11 cellular contexts compared by ENCODE assay signal in the genomic region with DNA sequence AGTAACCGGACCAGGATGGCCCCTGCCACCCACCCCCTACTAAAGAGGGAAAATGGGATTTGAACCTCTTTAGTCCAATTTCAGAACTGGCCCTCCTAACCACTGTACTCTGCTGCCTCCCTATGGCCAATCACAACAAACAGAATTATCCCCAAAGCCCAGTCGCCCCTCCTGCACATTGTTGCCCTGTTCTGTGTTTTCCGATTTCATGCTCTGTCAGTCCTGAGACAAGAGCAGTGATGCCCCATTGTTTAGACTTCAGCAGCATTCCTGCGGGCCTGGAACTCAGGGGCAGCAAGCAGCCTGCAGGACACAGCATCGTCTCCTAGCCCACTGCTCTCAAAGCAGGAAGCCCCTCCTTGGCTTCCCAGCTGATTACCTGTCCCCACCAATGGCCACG. TPM values are rescaled to one million over a fixed set of nuclear protein-coding genes. Genes with fewer than 3 reads are reported as not detected.
DNase-seq lines count a peak whose midpoint lies in the region; TF ChIP-seq lines count a peak whose summit lies in the region.
"Had no signal": no experiment of that assay in that cellular context is flagged by ENCODE, and none has a peak within 500 bp of the region (broad histone marks: within the 10 kb centered on the region; RNA-seq: fewer than 3 reads in every experiment).

No MANE protein-coding gene starts in this region.

- no CpG with 5 or more reads among the region's 6 CpGs for WGBS in mesendoderm (ENCODE audit: extremely low coverage, insufficient coverage, low lambda C conversion rate)
- 85 to 88% methylated on average over 6 of the region's 6 CpGs for WGBS in testis, 2 donors

- H2BK120ac ChIP-seq in mesendoderm (ENCODE audit: low read depth, low read length) = no peak overlapping the region

- peaks cover 2% of the 10 kb centered on the region for H3K79me2 ChIP-seq in mesendoderm (ENCODE audit: control insufficient read depth, insufficient read depth, low read length)

- no peak overlapping the region for H3K4me3 Mint-ChIP-seq in Caco-2 (ENCODE audit: unreplicated experiment)
- no peak overlapping the region for H3K4me3 Mint-ChIP-seq in HFFc6

- H3K4me2 ChIP-seq in mesendoderm (ENCODE audit: low read length) = no peak overlapping the region

- no peak overlapping the region for H3K18ac ChIP-seq in mesendoderm (ENCODE audit: low read length)

- no TSS peak for BruUV-seq in Caco-2 (replicated peaks; lab: Mats Ljungman, UMichigan)

- H3K23ac ChIP-seq in mesendoderm (ENCODE audit: low read length) = no peak overlapping the region

- H4K8ac ChIP-seq in mesendoderm (ENCODE audit: low read depth, low read length) = no peak overlapping the region

- peaks cover 8% of the 10 kb centered on the region for H3K36me3 ChIP-seq in Caco-2 (ENCODE audit: control insufficient read depth, insufficient read depth, low read length)
- H3K36me3 ChIP-seq in mesendoderm (ENCODE audit: control insufficient read depth, insufficient read depth, low read length) = peaks cover 41% of the 10 kb centered on the region
- no peaks in the 10 kb centered on the region for H3K36me3 ChIP-seq in testis (ENCODE audit: low read depth, missing control alignments)

- H3K4me3 ChIP-seq in Caco-2 (ENCODE audit: low read depth, low read length) (no peak overlapping the region), mesendoderm (ENCODE audit: low read length) (no peak overlapping the region), testis (no peak overlapping the region)

- H3K27me3 ChIP-seq in Caco-2 (replicated peaks; ENCODE audit: control insufficient read depth, insufficient read depth, low read length) = no peaks in the 10 kb centered on the region
- no peaks in the 10 kb centered on the region for H3K27me3 ChIP-seq in mesendoderm (ENCODE audit: insufficient read depth, low read length, poor library complexity)
- no peaks in the 10 kb centered on the region for H3K27me3 ChIP-seq in testis

- DNase-seq in Caco-2 (peak in 1 of 2 experiments; percentile 37), HFFc6 (no peak), astrocyte of the hippocampus (ENCODE audit: low read depth, low spot score) (peak; percentile 56), mesendoderm (peak; percentile 22), testis (no peak), mucosa of gallbladder (ENCODE audit: low spot score) (no peak), NCI-H2171 treated with DMSO at 0.1 percent for 48 hours (lab: John Stamatoyannopoulos, UW) (no peak)
- DNase-seq in activated CD4-positive, CD25-positive, alpha-beta regulatory T cell (lab: John Stamatoyannopoulos, UW) = no peak
- DNase-seq: NCI-H1694 treated with DMSO at 0.1 percent for 48 hours, SW 1271 had no signal

- H3K9me3 ChIP-seq in Caco-2 = no peaks in the 10 kb centered on the region
- H3K9me3 ChIP-seq in testis = no peaks in the 10 kb centered on the region

- H3K36me3 Mint-ChIP-seq in Caco-2 (ENCODE audit: insufficient read depth, unreplicated experiment) = peaks cover 98% of the 10 kb centered on the region
- H3K36me3 Mint-ChIP-seq in HFFc6 (ENCODE audit: low read depth) = peaks cover 32% of the 10 kb centered on the region

- H2AK5ac ChIP-seq in mesendoderm (ENCODE audit: low read length) = no peak overlapping the region

- no peaks in the 10 kb centered on the region for H3K4me1 Mint-ChIP-seq in Caco-2 (ENCODE audit: low read depth, unreplicated experiment)
- H3K4me1 Mint-ChIP-seq in HFFc6 (ENCODE audit: low read depth) = no peaks in the 10 kb centered on the region

- H3K9ac ChIP-seq in mesendoderm (ENCODE audit: low read length) = no peak overlapping the region

- CTCF ChIA-PET in Caco-2 (lab: Charles Lee) = interaction anchor here (0.6 to 0.7 kb wide), 2 partner anchors 8 to 74 kb away, joined by 3 to 5 read pairs; no protein-coding TSS in a partner anchor

- H3K27ac Mint-ChIP-seq in Caco-2 (ENCODE audit: unreplicated experiment) = no peak overlapping the region
- H3K27ac Mint-ChIP-seq in HFFc6 = no peak overlapping the region; the same call in 1 of the 2 replicates

- H2BK15ac ChIP-seq in mesendoderm (replicated peaks; ENCODE audit: low read depth) = no peak overlapping the region

- no peak overlapping the region for H3K4ac ChIP-seq in mesendoderm (ENCODE audit: low read depth, low read length)

- peaks cover 16% of the 10 kb centered on the region for H3K79me1 ChIP-seq in mesendoderm (ENCODE audit: low read length)

- H3K9me3 Mint-ChIP-seq in Caco-2 (ENCODE audit: unreplicated experiment) (no peaks in the 10 kb centered on the region), HFFc6 (no peaks in the 10 kb centered on the region)

- H4K5ac ChIP-seq in mesendoderm (ENCODE audit: low read length) = no peak overlapping the region

- H3K56ac ChIP-seq in mesendoderm (ENCODE audit: low read length) = no peak overlapping the region

- H2BK5ac ChIP-seq in mesendoderm (ENCODE audit: low read length) = no peak overlapping the region

- H3K27ac ChIP-seq in mesendoderm (ENCODE audit: low read depth, low read length) (no peak overlapping the region), testis (no peak overlapping the region)

- H3K4me1 ChIP-seq in Caco-2 (no peaks in the 10 kb centered on the region), mesendoderm (ENCODE audit: control insufficient read depth, low read depth, low read length) (no peaks in the 10 kb centered on the region), testis (no peaks in the 10 kb centered on the region)

- intact Hi-C loops in Caco-2 (cut with micrococcal nuclease; ENCODE audit: unreplicated experiment) = loop anchor here (1.0 kb wide), 1 partner anchor 147 kb away; no protein-coding TSS in a partner anchor
- intact Hi-C loops in testis (cut with DNase I; ENCODE audit: low total_unique reads) = no loop called here

- H3K27me3 Mint-ChIP-seq in Caco-2 (ENCODE audit: insufficient read depth, unreplicated experiment) = no peaks in the 10 kb centered on the region
- peaks cover 4% of the 10 kb centered on the region; the same call in 1 of the 2 replicates for H3K27me3 Mint-ChIP-seq in HFFc6 (ENCODE audit: insufficient read depth)

- POLR2A ChIA-PET in Caco-2 (lab: Charles Lee) = no interaction called here

- no peak for TF ChIP-seq POLR2A in testis (IDR thresholded peaks at IDR 0.05)

- TF ChIP-seq CTCF in Caco-2 (IDR thresholded peaks at IDR 0.05; ENCODE audit: insufficient read depth in 1 of 2, low read depth in 1 of 2, low read length in 1 of 2, severe bottlenecking in 1 of 2, unreplicated experiment in 1 of 2) (peak; percentile 35), HFFc6 (IDR thresholded peaks at IDR 0.05) (peak; percentile 26; the same call in 1 of the 2 replicates), testis (IDR thresholded peaks at IDR 0.05) (no peak)

RNA-seq across cellular contexts. Expression of a gene that starts 20.5 kb away (rescaled TPM):
- 20.3 and 22.2 TPM in 2 replicates for total RNA-seq in Caco-2 (2022)
- total RNA-seq in HFFc6 (2021; fragmentation: NEBNext Ultra II Directional; extraction: Animal tissue kit (Norgen Biotek cat#: 25700)) = 10 to 100 TPM; 13.4 to 16.2 (median 15.7) TPM
- polyA plus RNA-seq in mesendoderm (2013, experiment 1 of 2) = 3.1 TPM
- polyA plus RNA-seq in mesendoderm (2013, experiment 2 of 2) = 2.8 TPM
- 10 to 100 TPM; 61.3 to 70.2 TPM for total RNA-seq in testis
- 28.2 TPM for polyA plus RNA-seq in testis (ENCODE audit: insufficient read depth, low read depth, low replicate concordance)
- total RNA-seq in mucosa of gallbladder = 14.0 TPM

RNA-seq across cellular contexts. Expression of a gene that starts 33.0 kb away (rescaled TPM):
- 246 and 252 TPM in 2 replicates for total RNA-seq in Caco-2 (2022)
- 100 to 1,000 TPM; 254 to 315 (median 279) TPM for total RNA-seq in HFFc6 (2021; fragmentation: NEBNext Ultra II Directional; extraction: Animal tissue kit (Norgen Biotek cat#: 25700))
- polyA plus RNA-seq in mesendoderm (2013, experiment 1 of 2) = 188 TPM
- 192 TPM for polyA plus RNA-seq in mesendoderm (2013, experiment 2 of 2)
- 10 to 100 TPM; 68.4 to 86.0 TPM for total RNA-seq in testis
- 83.0 TPM for polyA plus RNA-seq in testis (ENCODE audit: insufficient read depth, low read depth, low replicate concordance)
- 127 TPM for total RNA-seq in mucosa of gallbladder

RNA-seq across cellular contexts. Expression of a gene that starts 44.7 kb away (rescaled TPM):
- total RNA-seq in Caco-2 (2022) = 0.98 and 1.3 TPM in 2 replicates
- 1 to 10 TPM in 3 of 6 experiments, under 1 TPM in 3; 0.74 to 1.8 (median 0.97) TPM for total RNA-seq in HFFc6 (2021; fragmentation: NEBNext Ultra II Directional; extraction: Animal tissue kit (Norgen Biotek cat#: 25700))
- 0.63 TPM for polyA plus RNA-seq in mesendoderm (2013, experiment 1 of 2)
- polyA plus RNA-seq in mesendoderm (2013, experiment 2 of 2) = 0.94 TPM
- 10 to 100 TPM; 22.3 to 26.0 TPM for total RNA-seq in testis
- polyA plus RNA-seq in testis (ENCODE audit: insufficient read depth, low read depth, low replicate concordance) = 53.7 TPM
- 1.6 TPM for total RNA-seq in mucosa of gallbladder

RNA-seq across cellular contexts. Expression of a gene that starts 48.1 kb away (rescaled TPM):
- total RNA-seq in Caco-2 (2022) (not detected in 2 replicates), testis (10 to 100 TPM; 31.8 to 76.3 TPM), mucosa of gallbladder (0.29 TPM)
- total RNA-seq in HFFc6 (2021; fragmentation: NEBNext Ultra II Directional; extraction: Animal tissue kit (Norgen Biotek cat#: 25700)) = not detected
- polyA plus RNA-seq in mesendoderm (2013, experiment 1 of 2) = 0.18 TPM
- 0.13 TPM for polyA plus RNA-seq in mesendoderm (2013, experiment 2 of 2)
- polyA plus RNA-seq in testis (ENCODE audit: insufficient read depth, low read depth, low replicate concordance) = 130 TPM
- total RNA-seq: pulmonary artery endothelial cell had no signal

RNA-seq across cellular contexts. Expression of a gene that starts 49.7 kb away (rescaled TPM):
- 85.4 and 94.5 TPM in 2 replicates for total RNA-seq in Caco-2 (2022)
- total RNA-seq in HFFc6 (2021; fragmentation: NEBNext Ultra II Directional; extraction: Animal tissue kit (Norgen Biotek cat#: 25700)) = 10 to 100 TPM; 33.9 to 55.2 (median 37.3) TPM
- 57.5 TPM for polyA plus RNA-seq in mesendoderm (2013, experiment 1 of 2)
- 59.6 TPM for polyA plus RNA-seq in mesendoderm (2013, experiment 2 of 2)
- 10 to 100 TPM; 61.9 to 74.3 TPM for total RNA-seq in testis
- polyA plus RNA-seq in testis (ENCODE audit: insufficient read depth, low read depth, low replicate concordance) = 214 TPM
- 39.6 TPM for total RNA-seq in mucosa of gallbladder

Comparison
In these comparisons a context has a peak if more than half of its experiments do, and no peak if none do; other contexts are left out.
1. DNase-seq: peak in astrocyte of the hippocampus (single experiment) and mesendoderm (single experiment); none in HFFc6 (single experiment), testis (single experiment), mucosa of gallbladder (single experiment), activated CD4-positive, CD25-positive, alpha-beta regulatory T cell (0 of 4) and NCI-H2171 treated with DMSO at 0.1 percent for 48 hours (single experiment).
2. CTCF ChIP-seq: peak in Caco-2 (2 of 2) and HFFc6 (single experiment); none in testis (0 of 3).